ENCODE assay signal across 11 cellular contexts in the genomic region with DNA sequence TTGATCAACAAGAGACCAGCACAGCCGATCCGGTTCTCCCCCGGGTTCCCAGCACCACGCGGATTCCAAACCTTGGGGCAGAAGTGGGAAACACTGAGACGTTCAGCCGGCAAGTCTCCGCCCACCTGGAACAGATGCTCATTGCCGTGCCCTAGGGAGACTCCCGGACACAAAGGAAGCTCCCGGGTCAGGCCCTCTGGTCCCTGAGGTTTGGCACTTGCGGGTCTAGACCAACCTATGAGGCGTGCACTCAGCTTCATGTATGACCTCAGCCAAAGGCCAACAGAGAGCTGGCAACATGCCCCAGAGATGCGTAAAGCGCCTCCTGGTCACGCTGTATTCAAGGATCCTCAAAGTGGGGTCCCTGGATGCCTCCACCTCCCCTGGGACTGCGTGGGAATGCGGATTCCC. TPM values are rescaled to one million over a fixed set of nuclear protein-coding genes. Genes with fewer than 3 reads are reported as not detected.
DNase-seq lines count a peak whose midpoint lies in the region; ATAC-seq and TF ChIP-seq lines count a peak whose summit lies in the region.
"Had no signal": no experiment of that assay in that cellular context is flagged by ENCODE, and none has a peak within 500 bp of the region (broad histone marks: within the 10 kb centered on the region; RNA-seq: fewer than 3 reads in every experiment).

No MANE protein-coding gene starts in this region.

- peaks cover 7 to 12% of the 10 kb centered on the region in 2 experiments; a peak in 4 of 5 replicates for H3K9me3 Mint-ChIP-seq in H9

- no peak overlapping the region for H3K4ac ChIP-seq in H9 (ENCODE audit: low read depth, low read length)

- H3K36me3 Mint-ChIP-seq in H9 (ENCODE audit: insufficient read depth in 1 of 3, low read depth in 3 of 3), result peaks cover 0 to 5% (median 0%) of the 10 kb centered on the region in 3 experiments; a peak in 3 of 7 replicates

- no peak overlapping the region for H2BK20ac ChIP-seq in H9 (ENCODE audit: low read depth, low read length, poor library complexity, severe bottlenecking)

- peak; percentile 52 for DNase-seq in COLO668 (lab: John Stamatoyannopoulos, UW; ENCODE audit: unreplicated experiment)
- DNase-seq in H9, result peak; percentile 40
- no peak for DNase-seq in prostate gland (ENCODE audit: low spot score)
- DNase-seq in kidney tubule cell (ENCODE audit: low spot score), result no peak
- DNase-seq in stimulated activated naive CD4-positive, alpha-beta T cell treated with Interleukin-2 at 50 U/mL for 16 hours (lab: John Stamatoyannopoulos, UW), result no peak
- DNase-seq in dermis blood vessel endothelial cell, result no peak
- DNase-seq: activated T-cell treated with anti-CD3 and anti-CD28 coated beads, Interleukin-2, amount 50 U/mL, for 1 hour; left colon had no signal

- H3K9ac ChIP-seq in H9 (ENCODE audit: extremely low read depth, insufficient read length, low read length), result no peak overlapping the region
- H3K9ac ChIP-seq in endocrine pancreas (ENCODE audit: control insufficient read depth, insufficient read depth, low read length), result peak overlapping the region; percentile 31

- H3K27me3 Mint-ChIP-seq in H9 (ENCODE audit: low read depth), result peaks cover 93% of the 10 kb centered on the region

- H3K4me3 Mint-ChIP-seq in H9, result peak overlapping the region; percentile 42 to 70; a peak in 3 of 5 replicates

- no peak overlapping the region for H2BK5ac ChIP-seq in H9 (ENCODE audit: insufficient read length, low read length)

- peaks cover 21 to 35% of the 10 kb centered on the region in 2 experiments for H3K4me1 Mint-ChIP-seq in H9

- TF ChIP-seq CTCF in H9 (conservative IDR thresholded peaks at IDR 0.05), result no peak
- no peak for TF ChIP-seq CTCF in prostate gland (IDR thresholded peaks at IDR 0.05)

- no peak for TF ChIP-seq POLR2A in prostate gland (IDR thresholded peaks at IDR 0.05)

- H3K4me3 ChIP-seq in endocrine pancreas (ENCODE audit: control insufficient read depth, insufficient read depth, low read length), result peak overlapping the region; percentile 27
- H3K4me3 ChIP-seq in prostate gland, result peak overlapping the region; percentile 24 to 34

- H4K8ac ChIP-seq in H9 (replicated peaks; ENCODE audit: insufficient read length, low read depth, low read length), result no peak overlapping the region

- no peak overlapping the region for H3K27ac Mint-ChIP-seq in H9

- H3T11ph ChIP-seq in H9 (ENCODE audit: low read length), result no peak overlapping the region

- H4K91ac ChIP-seq in H9 (ENCODE audit: insufficient read length, low read depth, low read length), result no peak overlapping the region

- no peak overlapping the region for H3K56ac ChIP-seq in H9 (ENCODE audit: insufficient read length, low read depth, low read length)

- H2BK12ac ChIP-seq in H9 (ENCODE audit: insufficient read length, low read depth, low read length), result no peak overlapping the region

- intact Hi-C loops in prostate gland (cut with DNase I), result no loop called here

- no peaks in the 10 kb centered on the region for H3K79me1 ChIP-seq in H9 (ENCODE audit: insufficient read depth, low read depth, low read length, poor library complexity, severe bottlenecking)

- H2BK120ac ChIP-seq in H9 (ENCODE audit: low read depth, low read length, poor library complexity, severe bottlenecking), result no peak overlapping the region

- H3K79me2 ChIP-seq in H9 (ENCODE audit: insufficient read depth, low read length), result no peaks in the 10 kb centered on the region

- H3K23ac ChIP-seq in H9 (ENCODE audit: insufficient read length, low read depth, low read length), result no peak overlapping the region

- no peaks in the 10 kb centered on the region for H4K20me1 ChIP-seq in H9 (ENCODE audit: control insufficient read depth, insufficient read depth, insufficient read length)

- ATAC-seq in GM18498 (IDR thresholded peaks at IDR 0.05; ENCODE audit: unreplicated experiment), result no peak
- ATAC-seq: left colon, Panc1 had no signal

- no peak overlapping the region for H3K27ac ChIP-seq in H9 (ENCODE audit: insufficient read length, low read depth, low read length)
- no peak overlapping the region for H3K27ac ChIP-seq in prostate gland

- H3K9me3 ChIP-seq in H9 (ENCODE audit: control insufficient read depth, low read depth, low read length) (no peaks in the 10 kb centered on the region), endocrine pancreas (ENCODE audit: control insufficient read depth, low read length) (no peaks in the 10 kb centered on the region), prostate gland (no peaks in the 10 kb centered on the region)

- H2AK5ac ChIP-seq in H9 (ENCODE audit: insufficient read length, low read length), result no peak overlapping the region

- H3K18ac ChIP-seq in H9 (ENCODE audit: insufficient read length, low read depth, low read length), result no peak overlapping the region

- no peak overlapping the region for H3K14ac ChIP-seq in H9 (ENCODE audit: insufficient read depth, low read length)

- no peak overlapping the region for H2BK15ac ChIP-seq in H9 (ENCODE audit: low read depth, low read length)

- H3K4me1 ChIP-seq in H9 (ENCODE audit: insufficient read depth, low read length), result no peaks in the 10 kb centered on the region
- H3K4me1 ChIP-seq in endocrine pancreas (ENCODE audit: control insufficient read depth, insufficient read depth, low read length), result peaks cover 5% of the 10 kb centered on the region
- peaks cover 3% of the 10 kb centered on the region for H3K4me1 ChIP-seq in prostate gland (replicated peaks)

- H3K4me2 ChIP-seq in H9 (ENCODE audit: insufficient read depth, insufficient read length, low read length), result peak overlapping the region; percentile 93

- H3K27me3 ChIP-seq in H9 (ENCODE audit: insufficient read depth, low read length), result peaks cover 42% of the 10 kb centered on the region
- no peaks in the 10 kb centered on the region for H3K27me3 ChIP-seq in endocrine pancreas (ENCODE audit: control insufficient read depth, insufficient read depth, low read length)
- H3K27me3 ChIP-seq in prostate gland (replicated peaks; ENCODE audit: insufficient read depth), result no peaks in the 10 kb centered on the region

- no peak overlapping the region for H2AFZ ChIP-seq in H9 (ENCODE audit: low read length)

- no peak overlapping the region for H4K5ac ChIP-seq in H9 (ENCODE audit: insufficient read length, low read depth, low read length)

- peaks cover 27% of the 10 kb centered on the region for H3K23me2 ChIP-seq in H9 (ENCODE audit: insufficient read length, low read depth, low read length, poor library complexity, severe bottlenecking)

- H3K36me3 ChIP-seq in endocrine pancreas (ENCODE audit: control insufficient read depth, insufficient read depth, low read length) (no peaks in the 10 kb centered on the region), prostate gland (no peaks in the 10 kb centered on the region)

- WGBS in H9 (ENCODE audit: extremely low coverage, insufficient read length, low lambda C conversion rate), result no CpG with 5 or more reads among the region's 18 CpGs
- WGBS in prostate gland, result 16% methylated on average over 18 of the region's 18 CpGs

RNA-seq across cellular contexts. Expression of gene RIMBP2, which starts 2.5 kb away (rescaled TPM):
- 0.70 TPM in 2 replicates for total RNA-seq in H9 (2021)
- total RNA-seq in prostate gland, result 1 to 10 TPM in 1 of 2 donors, under 1 TPM in 1; 0.96 to 7.0 TPM
- total RNA-seq in dermis blood vessel endothelial cell, result not detected in 2 replicates

Comparison
In these comparisons a context has a peak if more than half of its experiments do, and no peak if none do; other contexts are left out.
1. DNase-seq: peak in COLO668 (single experiment) and H9 (single experiment); none in prostate gland (single experiment), kidney tubule cell (single experiment), stimulated activated naive CD4-positive, alpha-beta T cell treated with Interleukin-2 at 50 U/mL for 16 hours (single experiment) and dermis blood vessel endothelial cell (single experiment).